In genomic region chr16:66928702-66929388, GRCh38 we compare ENCODE assay signal across 1 cellular context.
TF ChIP-seq lines count a peak whose summit lies in the region.

No MANE protein-coding gene starts in this region.

TF ChIP-seq in GM12878, 131 proteins besides CTCF, POLR2A, EP300 and RAD21:
- TF ChIP-seq TCF7 (IDR thresholded peaks at IDR 0.05; ENCODE audit: borderline replicate concordance): no peak
- peak; percentile 29; the same call in 1 of the 2 replicates for TF ChIP-seq SMC3 (IDR thresholded peaks at IDR 0.05; ENCODE audit: borderline replicate concordance, low read length)
- TF ChIP-seq YY1 (IDR thresholded peaks at IDR 0.05; ENCODE audit: low read depth, low read length): no peak
- TF ChIP-seq SP1 (IDR thresholded peaks at IDR 0.05; ENCODE audit: low read depth, low read length): no peak
- no peak for TF ChIP-seq CEBPZ (IDR thresholded peaks at IDR 0.05; ENCODE audit: low read depth, low read length)
- TF ChIP-seq ZNF384 (IDR thresholded peaks at IDR 0.05; ENCODE audit: borderline replicate concordance, low read depth, low read length): 0 out of 2 replicates have a peak, but pooled peaks have one; percentile 36
- TF ChIP-seq RUNX3 (IDR thresholded peaks at IDR 0.05; ENCODE audit: low read length): no peak
